In genomic region chr22:49655168-49655812, GRCh38 we compare ENCODE assay signal across 1 cellular context.
TF ChIP-seq lines count a peak whose summit lies in the region.

No MANE protein-coding gene starts in this region.

TF ChIP-seq in GM12878, 131 proteins besides CTCF, POLR2A, EP300 and RAD21:
- TF ChIP-seq SKIL (IDR thresholded peaks at IDR 0.05; ENCODE audit: low read depth, poor library complexity, severe bottlenecking), result no peak
- TF ChIP-seq SUZ12 (IDR thresholded peaks at IDR 0.05; ENCODE audit: unreplicated experiment), result no peak
- no peak for TF ChIP-seq ZSCAN29 (IDR thresholded peaks at IDR 0.05)
- TF ChIP-seq NFYA (IDR thresholded peaks at IDR 0.05; ENCODE audit: borderline replicate concordance, low read depth, low read length), result no peak
- TF ChIP-seq BHLHE40 (IDR thresholded peaks at IDR 0.05; ENCODE audit: borderline replicate concordance in 1 of 2, low read depth in 2 of 2, low read length in 1 of 2), result no peak
- TF ChIP-seq NFXL1 (IDR thresholded peaks at IDR 0.05; ENCODE audit: borderline replicate concordance), result no peak
- no peak for TF ChIP-seq ATF3 (IDR thresholded peaks at IDR 0.05; ENCODE audit: borderline replicate concordance, extremely low read depth, low read depth, low read length)
- TF ChIP-seq CHD4 (IDR thresholded peaks at IDR 0.05), result no peak
- TF ChIP-seq POLR2AphosphoS5 (IDR thresholded peaks at IDR 0.05; ENCODE audit: low read length), result no peak
- TF ChIP-seq RB1 (IDR thresholded peaks at IDR 0.05; ENCODE audit: borderline replicate concordance), result no peak
- TF ChIP-seq USF2 (IDR thresholded peaks at IDR 0.05; ENCODE audit: borderline replicate concordance, low read depth, low read length), result no peak
- TF ChIP-seq JUND (IDR thresholded peaks at IDR 0.05; ENCODE audit: low read depth, low read length), result no peak
- no peak for TF ChIP-seq FOXK2 (IDR thresholded peaks at IDR 0.05)
- TF ChIP-seq YBX1 (IDR thresholded peaks at IDR 0.05), result no peak
